Comparison of ENCODE assay signal across 12 cellular contexts in genomic region chr1:11335417-11336070, GRCh38.
DNase-seq lines count a peak whose midpoint lies in the region; ATAC-seq and TF ChIP-seq lines count a peak whose summit lies in the region.
"Had no signal": no experiment of that assay in that cellular context is flagged by ENCODE, and none has a peak within 500 bp of the region (broad histone marks: within the 10 kb centered on the region; RNA-seq: fewer than 3 reads in every experiment).

No MANE protein-coding gene starts in this region.

- intact Hi-C loops in activated T-helper 1 cell treated with anti-CD3 and anti-CD28 coated beads, Interleukin-12 subunit alpha, Interleukin-12 subunit beta, Interleukin-2, Interleukin-4 antibody, amounts not matched to agents 30 ng/mL and 10 ng/mL and 1 ng/mL, durations not matched to agents 14 hours and 24 hours and 36 hours (cut with micrococcal nuclease), result no loop called here
- intact Hi-C loops in sigmoid colon (cut with DNase I), result loop anchor here (5.0 kb wide), 1 partner anchor 307 kb away; no protein-coding TSS in a partner anchor

- no peaks in the 10 kb centered on the region for H3K9me3 ChIP-seq in sigmoid colon
- H3K9me3 ChIP-seq: gastroesophageal sphincter had no signal

- no peak for TF ChIP-seq CTCF in sigmoid colon (IDR thresholded peaks at IDR 0.05)

- H3K9me3 Mint-ChIP-seq in naive B cell, result no peaks in the 10 kb centered on the region
- no peaks in the 10 kb centered on the region for H3K9me3 Mint-ChIP-seq in activated T-helper 1 cell treated with anti-CD3 and anti-CD28 coated beads, Interleukin-12 subunit alpha, Interleukin-12 subunit beta, Interleukin-2, Interleukin-4 antibody, amounts not matched to agents 30 ng/mL and 10 ng/mL and 1 ng/mL, durations not matched to agents 14 hours and 24 hours and 36 hours
- no peaks in the 10 kb centered on the region for H3K9me3 Mint-ChIP-seq in activated T-helper 17 cell treated with anti-CD3 and anti-CD28 coated beads, Interleukin-2, amount 50 U/mL, for 72 hours

- H3K4me1 ChIP-seq in sigmoid colon, result peaks cover 0 to 9% (median 6%) of the 10 kb centered on the region in 4 donors

- H3K36me3 Mint-ChIP-seq in naive B cell, result no peaks in the 10 kb centered on the region
- H3K36me3 Mint-ChIP-seq in activated T-helper 1 cell treated with anti-CD3 and anti-CD28 coated beads, Interleukin-12 subunit alpha, Interleukin-12 subunit beta, Interleukin-2, Interleukin-4 antibody, amounts not matched to agents 30 ng/mL and 10 ng/mL and 1 ng/mL, durations not matched to agents 14 hours and 24 hours and 36 hours (ENCODE audit: low read depth), result no peaks in the 10 kb centered on the region
- no peaks in the 10 kb centered on the region for H3K36me3 Mint-ChIP-seq in activated T-helper 17 cell treated with anti-CD3 and anti-CD28 coated beads, Interleukin-2, amount 50 U/mL, for 72 hours (ENCODE audit: low read depth)

- peak overlapping the region in 4 of 6 donors; percentile 50 to 97 (median 57) for H3K27ac Mint-ChIP-seq in naive B cell
- H3K27ac Mint-ChIP-seq in activated T-helper 1 cell treated with anti-CD3 and anti-CD28 coated beads, Interleukin-12 subunit alpha, Interleukin-12 subunit beta, Interleukin-2, Interleukin-4 antibody, amounts not matched to agents 30 ng/mL and 10 ng/mL and 1 ng/mL, durations not matched to agents 14 hours and 24 hours and 36 hours, result no peak overlapping the region
- H3K27ac Mint-ChIP-seq in activated T-helper 17 cell treated with anti-CD3 and anti-CD28 coated beads, Interleukin-2, amount 50 U/mL, for 72 hours, result no peak overlapping the region

- 80 to 86% methylated on average over 7 of the region's 7 CpGs for WGBS in sigmoid colon, 2 donors

- no peaks in the 10 kb centered on the region for H3K36me3 ChIP-seq in sigmoid colon
- H3K36me3 ChIP-seq: gastroesophageal sphincter had no signal

- TF ChIP-seq EP300 in sigmoid colon (IDR thresholded peaks at IDR 0.05), result no peak

- peaks cover 17 to 32% (median 25%) of the 10 kb centered on the region in 3 donors for H3K27me3 Mint-ChIP-seq in naive B cell
- H3K27me3 Mint-ChIP-seq in activated T-helper 1 cell treated with anti-CD3 and anti-CD28 coated beads, Interleukin-12 subunit alpha, Interleukin-12 subunit beta, Interleukin-2, Interleukin-4 antibody, amounts not matched to agents 30 ng/mL and 10 ng/mL and 1 ng/mL, durations not matched to agents 14 hours and 24 hours and 36 hours (ENCODE audit: insufficient read depth), result peaks cover 23% of the 10 kb centered on the region
- peaks cover 16% of the 10 kb centered on the region for H3K27me3 Mint-ChIP-seq in activated T-helper 17 cell treated with anti-CD3 and anti-CD28 coated beads, Interleukin-2, amount 50 U/mL, for 72 hours

- H3K4me3 Mint-ChIP-seq in naive B cell, result peak overlapping the region in 1 of 8 donors; percentile 73
- no peak overlapping the region for H3K4me3 Mint-ChIP-seq in activated T-helper 1 cell treated with anti-CD3 and anti-CD28 coated beads, Interleukin-12 subunit alpha, Interleukin-12 subunit beta, Interleukin-2, Interleukin-4 antibody, amounts not matched to agents 30 ng/mL and 10 ng/mL and 1 ng/mL, durations not matched to agents 14 hours and 24 hours and 36 hours
- no peak overlapping the region for H3K4me3 Mint-ChIP-seq in activated T-helper 17 cell treated with anti-CD3 and anti-CD28 coated beads, Interleukin-2, amount 50 U/mL, for 72 hours

- TF ChIP-seq POLR2A in sigmoid colon (IDR thresholded peaks at IDR 0.05), result no peak

- peaks cover 22 to 33% (median 24%) of the 10 kb centered on the region in 3 donors for H3K4me1 Mint-ChIP-seq in naive B cell
- H3K4me1 Mint-ChIP-seq in activated T-helper 1 cell treated with anti-CD3 and anti-CD28 coated beads, Interleukin-12 subunit alpha, Interleukin-12 subunit beta, Interleukin-2, Interleukin-4 antibody, amounts not matched to agents 30 ng/mL and 10 ng/mL and 1 ng/mL, durations not matched to agents 14 hours and 24 hours and 36 hours (ENCODE audit: low read depth), result no peaks in the 10 kb centered on the region
- H3K4me1 Mint-ChIP-seq in activated T-helper 17 cell treated with anti-CD3 and anti-CD28 coated beads, Interleukin-2, amount 50 U/mL, for 72 hours, result no peaks in the 10 kb centered on the region

- H3K27ac ChIP-seq in sigmoid colon, result no peak overlapping the region
- H3K27ac ChIP-seq: gastroesophageal sphincter had no signal

- H3K4me3 ChIP-seq in sigmoid colon, result no peak overlapping the region
- H3K4me3 ChIP-seq: gastroesophageal sphincter had no signal

- peaks cover 2 to 48% (median 13%) of the 10 kb centered on the region in 3 donors for H3K27me3 ChIP-seq in sigmoid colon

- DNase-seq in naive B cell, result peak; percentile 17
- DNase-seq in NCI-H524 treated with DMSO at 0.1 percent for 48 hours (lab: John Stamatoyannopoulos, UW), result no peak
- DNase-seq in activated T-helper 1 cell treated with anti-CD3 and anti-CD28 coated beads, Interleukin-12 subunit alpha, Interleukin-12 subunit beta, Interleukin-2, Interleukin-4 antibody, amounts not matched to agents 30 ng/mL and 10 ng/mL and 1 ng/mL, durations not matched to agents 14 hours and 24 hours and 36 hours (ENCODE audit: low spot score), result no peak
- DNase-seq in sigmoid colon, result no peak
- DNase-seq: mesenchymal stem cell, NCI-H524, small intestine had no signal

- ATAC-seq in GM18520 (IDR thresholded peaks at IDR 0.05; ENCODE audit: unreplicated experiment) (peak; percentile 88), GM21528 (IDR thresholded peaks at IDR 0.05; ENCODE audit: low FRiP score, unreplicated experiment) (peak; percentile 79), HG03135 (IDR thresholded peaks at IDR 0.05; ENCODE audit: unreplicated experiment) (peak; percentile 74), naive B cell (ENCODE audit: low read depth in 2 of 2) (peak; percentile 80 to 97)
- ATAC-seq in activated T-helper 17 cell treated with anti-CD3 and anti-CD28 coated beads, Interleukin-2, amount 50 U/mL, for 72 hours (replicated peaks), result no peak
- ATAC-seq: gastroesophageal sphincter had no signal

Comparison
In these comparisons a context has a peak if more than half of its experiments do, and no peak if none do; other contexts are left out.
1. H3K27ac Mint-ChIP-seq: peak in naive B cell (4 of 6); none in activated T-helper 1 cell treated with anti-CD3 and anti-CD28 coated beads, Interleukin-12 subunit alpha, Interleukin-12 subunit beta, Interleukin-2, Interleukin-4 antibody, amounts not matched to agents 30 ng/mL and 10 ng/mL and 1 ng/mL, durations not matched to agents 14 hours and 24 hours and 36 hours (single experiment) and activated T-helper 17 cell treated with anti-CD3 and anti-CD28 coated beads, Interleukin-2, amount 50 U/mL, for 72 hours (single experiment).